Comparison of ENCODE assay signal across 16 cellular contexts in genomic region chr3:184907941-184908649, GRCh38.
DNase-seq lines count a peak whose midpoint lies in the region; ATAC-seq and TF ChIP-seq lines count a peak whose summit lies in the region.
"Had no signal": no experiment of that assay in that cellular context is flagged by ENCODE, and none has a peak within 500 bp of the region (broad histone marks: within the 10 kb centered on the region; RNA-seq: fewer than 3 reads in every experiment).

No MANE protein-coding gene starts in this region.

- intact Hi-C loops in heart left ventricle (cut with DNase I) = no loop called here
- intact Hi-C loops in activated T-helper 2 cell treated with anti-CD3 and anti-CD28 coated beads, Interferon-gamma antibody, Interleukin-2, Interleukin-4, amounts not matched to agents 10 μg/mL and 5 μg/mL and 100 μg/mL, durations not matched to agents 14 hours and 24 hours and 36 hours (cut with micrococcal nuclease) = no loop called here

- peaks cover 25% of the 10 kb centered on the region for H3K36me3 Mint-ChIP-seq in activated T-helper 2 cell treated with anti-CD3 and anti-CD28 coated beads, Interferon-gamma antibody, Interleukin-2, Interleukin-4, amounts not matched to agents 10 μg/mL and 5 μg/mL and 100 μg/mL, durations not matched to agents 14 hours and 24 hours and 36 hours (ENCODE audit: low read depth)

- H3K27me3 ChIP-seq in heart left ventricle = no peaks in the 10 kb centered on the region
- no peaks in the 10 kb centered on the region for H3K27me3 ChIP-seq in muscle layer of colon (ENCODE audit: control insufficient read depth in 1 of 2, insufficient read depth in 2 of 2, low read length in 2 of 2)
- H3K27me3 ChIP-seq in thoracic aorta (replicated peaks; ENCODE audit: insufficient read depth) = no peaks in the 10 kb centered on the region

- H3K27ac ChIP-seq in heart left ventricle (peak overlapping the region in 3 of 12 donors; percentile 3 to 35 (median 34)), muscle layer of colon (ENCODE audit: low read depth, low read length) (peak overlapping the region; percentile 29), thoracic aorta (peak overlapping the region; percentile 18 to 33)

- H3K27me3 Mint-ChIP-seq in activated T-helper 2 cell treated with anti-CD3 and anti-CD28 coated beads, Interferon-gamma antibody, Interleukin-2, Interleukin-4, amounts not matched to agents 10 μg/mL and 5 μg/mL and 100 μg/mL, durations not matched to agents 14 hours and 24 hours and 36 hours (ENCODE audit: low read depth) = no peaks in the 10 kb centered on the region
- H3K27me3 Mint-ChIP-seq: B cell; naive thymus-derived CD4-positive, alpha-beta T cell had no signal

- H3K4me1 ChIP-seq in heart left ventricle (peaks cover 0 to 9% (median 0%) of the 10 kb centered on the region in 12 donors), muscle layer of colon (ENCODE audit: insufficient read depth, low read length) (peaks cover 15% of the 10 kb centered on the region), thoracic aorta (ENCODE audit: control insufficient read depth in 1 of 2, low read depth in 2 of 2) (peaks cover 7 to 32% of the 10 kb centered on the region in 2 donors)

- no peak overlapping the region for H3K9ac ChIP-seq in muscle layer of colon (ENCODE audit: low read length)

- H3K27ac Mint-ChIP-seq in activated T-helper 2 cell treated with anti-CD3 and anti-CD28 coated beads, Interferon-gamma antibody, Interleukin-2, Interleukin-4, amounts not matched to agents 10 μg/mL and 5 μg/mL and 100 μg/mL, durations not matched to agents 14 hours and 24 hours and 36 hours = no peak overlapping the region
- H3K27ac Mint-ChIP-seq: B cell had no signal

- H3K4me3 Mint-ChIP-seq in activated T-helper 2 cell treated with anti-CD3 and anti-CD28 coated beads, Interferon-gamma antibody, Interleukin-2, Interleukin-4, amounts not matched to agents 10 μg/mL and 5 μg/mL and 100 μg/mL, durations not matched to agents 14 hours and 24 hours and 36 hours (ENCODE audit: low read depth) = no peak overlapping the region
- H3K4me3 Mint-ChIP-seq: B cell; naive thymus-derived CD4-positive, alpha-beta T cell had no signal

- TF ChIP-seq POLR2A in heart left ventricle (IDR thresholded peaks at IDR 0.05) = no peak

- H3K4me3 ChIP-seq in heart left ventricle = no peak overlapping the region
- H3K4me3 ChIP-seq in muscle layer of colon (ENCODE audit: low read depth in 1 of 2, low read length in 2 of 2) = no peak overlapping the region
- H3K4me3 ChIP-seq in thoracic aorta = no peak overlapping the region

- no peak for TF ChIP-seq CTCF in heart left ventricle (IDR thresholded peaks at IDR 0.05)
- TF ChIP-seq CTCF in thoracic aorta (IDR thresholded peaks at IDR 0.05) = no peak

- DNase-seq in amygdala (lab: John Stamatoyannopoulos, UW) (peak in 48 of 56 donors; percentile 2 to 69 (median 24)), heart left ventricle (peak in 3 of 5 donors; percentile 18 to 64 (median 38)), thoracic aorta (ENCODE audit: low spot score) (no peak), NCI-H2171 treated with DMSO at 0.1 percent for 48 hours (lab: John Stamatoyannopoulos, UW) (no peak), EL (no peak)
- DNase-seq in activated T-helper 2 cell treated with anti-CD3 and anti-CD28 coated beads, Interferon-gamma antibody, Interleukin-2, Interleukin-4, amounts not matched to agents 10 μg/mL and 5 μg/mL and 100 μg/mL, durations not matched to agents 14 hours and 24 hours and 36 hours (ENCODE audit: low spot score) = no peak
- DNase-seq: activated naive CD4-positive, alpha-beta T cell; DMS153; foreskin fibroblast; naive thymus-derived CD4-positive, alpha-beta T cell; NCI-H510A treated with DMSO at 0.1 percent for 48 hours; stimulated activated CD4-positive, alpha-beta T cell treated with anti-CD3 and anti-CD28 coated beads, Interleukin-4, amount 100 ng/mL, for 4 hours; T-helper 1 cell had no signal

- peaks cover 0 to 57% (median 34%) of the 10 kb centered on the region in 9 donors for H3K36me3 ChIP-seq in heart left ventricle
- H3K36me3 ChIP-seq in muscle layer of colon (ENCODE audit: insufficient read depth, low read length) = no peaks in the 10 kb centered on the region
- no peaks in the 10 kb centered on the region for H3K36me3 ChIP-seq in thoracic aorta

- H3K9me3 Mint-ChIP-seq in activated T-helper 2 cell treated with anti-CD3 and anti-CD28 coated beads, Interferon-gamma antibody, Interleukin-2, Interleukin-4, amounts not matched to agents 10 μg/mL and 5 μg/mL and 100 μg/mL, durations not matched to agents 14 hours and 24 hours and 36 hours = peaks cover 9% of the 10 kb centered on the region

- 64 to 85% (median 78%) methylated on average over 7 to 14 of the region's 14 CpGs for WGBS in heart left ventricle, 4 donors

- peak in 2 of 4 donors; percentile 39 to 56 for ATAC-seq in heart left ventricle
- no peak for ATAC-seq in thoracic aorta (ENCODE audit: insufficient number of reproducible peaks, low FRiP score, low read depth)
- ATAC-seq: naive thymus-derived CD4-positive, alpha-beta T cell; Panc1 had no signal

- H3K9me3 ChIP-seq in heart left ventricle (peaks cover 0 to 14% (median 3%) of the 10 kb centered on the region in 12 donors), muscle layer of colon (ENCODE audit: low read length) (no peaks in the 10 kb centered on the region), thoracic aorta (no peaks in the 10 kb centered on the region)

- H3K4me1 Mint-ChIP-seq in activated T-helper 2 cell treated with anti-CD3 and anti-CD28 coated beads, Interferon-gamma antibody, Interleukin-2, Interleukin-4, amounts not matched to agents 10 μg/mL and 5 μg/mL and 100 μg/mL, durations not matched to agents 14 hours and 24 hours and 36 hours (ENCODE audit: low read depth) = no peaks in the 10 kb centered on the region
- H3K4me1 Mint-ChIP-seq: B cell had no signal

Comparison
In these comparisons a context has a peak if more than half of its experiments do, and no peak if none do; other contexts are left out.
1. DNase-seq: peak in amygdala (48 of 56) and heart left ventricle (3 of 5); none in thoracic aorta (single experiment), NCI-H2171 treated with DMSO at 0.1 percent for 48 hours (single experiment), EL (single experiment) and activated T-helper 2 cell treated with anti-CD3 and anti-CD28 coated beads, Interferon-gamma antibody, Interleukin-2, Interleukin-4, amounts not matched to agents 10 μg/mL and 5 μg/mL and 100 μg/mL, durations not matched to agents 14 hours and 24 hours and 36 hours (single experiment).